ENCODE assay signal across 29 cellular contexts in genomic region chr22:26357281-26357680, GRCh38.
"Had no signal": no experiment of that assay in that cellular context is flagged by ENCODE, and none has a peak within 500 bp of the region (broad histone marks: within the 10 kb centered on the region; RNA-seq: fewer than 3 reads in every experiment).

No MANE protein-coding gene starts in this region.

- H3K4me1 ChIP-seq: pancreas, testis, vagina had no signal

- DNase-seq: naive thymus-derived CD4-positive, alpha-beta T cell; natural killer cell; pancreas; psoas muscle; right cardiac atrium; spleen; stimulated activated CD4-positive, alpha-beta T cell treated with anti-CD3 and anti-CD28 coated beads, Interleukin-12 subunit alpha, Interleukin-12 subunit beta, amount 100 ng/mL, for 4 hours; stimulated activated CD4-positive, alpha-beta T cell treated with anti-CD3 and anti-CD28 coated beads, Interleukin-1b, Interleukin-23, amount 100 ng/mL, for 48 hours; stimulated activated CD4-positive, alpha-beta T cell treated with anti-CD3 and anti-CD28 coated beads, Interleukin-4, amount 100 ng/mL, for 1 hour; stimulated activated CD4-positive, alpha-beta T cell treated with anti-CD3 and anti-CD28 coated beads, Interleukin-4, amount 100 ng/mL, for 4 hours; stimulated activated CD8-positive, alpha-beta memory T cell treated with anti-CD3 and anti-CD28 coated beads, Interleukin-4, amount 100 ng/mL, for 48 hours; stimulated activated naive CD4-positive, alpha-beta T cell; stimulated activated naive CD8-positive, alpha-beta T cell treated with anti-CD3 and anti-CD28 coated beads, Interleukin-15, amount 100 ng/mL, for 72 hours; stimulated activated naive CD8-positive, alpha-beta T cell treated with anti-CD3 and anti-CD28 coated beads, Interleukin-15, Interleukin-2, amounts not matched to agents 100 U/mL and 50 U/mL, for 24 hours; substantia nigra; testis; tibial artery; transverse colon; upper lobe of right lung had no signal

- FAIRE-seq: pancreas had no signal

- H3K9me3 Mint-ChIP-seq: naive thymus-derived CD4-positive, alpha-beta T cell; natural killer cell; nephron; neural crest cell; stimulated activated naive CD8-positive, alpha-beta T cell treated with anti-CD3 and anti-CD28 coated beads, Interleukin-15, amount 100 ng/mL, for 72 hours; type B pancreatic cell had no signal

- H3K36me3 ChIP-seq: neutrophil, pancreas, spleen, suprapubic skin, tibial artery, transverse colon, upper lobe of right lung, vagina had no signal

- H3K4me3 ChIP-seq: pancreas, psoas muscle, skin epidermis, smooth muscle cell, spleen, suprapubic skin, testis, tibial artery, transverse colon, upper lobe of right lung, vagina had no signal

- H3K27me3 ChIP-seq: pancreas, testis, vagina had no signal

- H3K27ac Mint-ChIP-seq: naive thymus-derived CD4-positive, alpha-beta T cell; natural killer cell; nephron; stimulated activated memory B cell treated with anti-CD40 and anti-IgM and Interleukin-4, amounts not matched to agents 10 μg/mL and 1 μg/mL and 100 μg/mL, for 72 hours; stimulated activated naive CD8-positive, alpha-beta T cell treated with anti-CD3 and anti-CD28 coated beads, Interleukin-15, amount 100 ng/mL, for 72 hours; type B pancreatic cell had no signal

- H3K27ac ChIP-seq: neutrophil, pancreas, psoas muscle, skin epidermis, spleen, suprapubic skin, testis, tibial artery, transverse colon, upper lobe of right lung, vagina had no signal

- H3K4me1 Mint-ChIP-seq: nephron had no signal

- H3K36me3 Mint-ChIP-seq: naive thymus-derived CD4-positive, alpha-beta T cell; natural killer cell; stimulated activated memory B cell treated with anti-CD40 and anti-IgM and Interleukin-4, amounts not matched to agents 10 μg/mL and 1 μg/mL and 100 μg/mL, for 72 hours; type B pancreatic cell had no signal

- H3K9me3 ChIP-seq: neutrophil, pancreas, psoas muscle, spleen, suprapubic skin, testis, tibial artery, transverse colon, upper lobe of right lung, vagina had no signal

- ATAC-seq: natural killer cell; pancreas; psoas muscle; right cardiac atrium; sciatic nerve; stimulated activated memory B cell treated with anti-CD40 and anti-IgM and Interleukin-4, amounts not matched to agents 10 μg/mL and 1 μg/mL and 100 μg/mL, for 72 hours; stimulated activated naive CD8-positive, alpha-beta T cell treated with anti-CD3 and anti-CD28 coated beads, Interleukin-15, amount 100 ng/mL, for 72 hours; stimulated activated naive CD8-positive, alpha-beta T cell treated with anti-CD3 and anti-CD28 coated beads, Interleukin-15, Interleukin-2, amounts not matched to agents 100 U/mL and 50 U/mL, for 24 hours; upper lobe of right lung had no signal

- H3K4me2 ChIP-seq: smooth muscle cell had no signal

- H3K4me3 Mint-ChIP-seq: naive thymus-derived CD4-positive, alpha-beta T cell; natural killer cell; nephron; neural crest cell; stimulated activated memory B cell treated with anti-CD40 and anti-IgM and Interleukin-4, amounts not matched to agents 10 μg/mL and 1 μg/mL and 100 μg/mL, for 72 hours; stimulated activated naive CD8-positive, alpha-beta T cell treated with anti-CD3 and anti-CD28 coated beads, Interleukin-15, amount 100 ng/mL, for 72 hours; type B pancreatic cell had no signal
